ENCODE assay signal across 22 cellular contexts in genomic region chr1:36754366-36754765, GRCh38.
A peak's percentile ranks its signal among the peaks of the same experiment; 100 is the strongest.
DNase-seq lines count a peak whose midpoint lies in the region; FAIRE-seq and TF ChIP-seq lines count a peak whose summit lies in the region.
"Had no signal": no experiment of that assay in that cellular context is flagged by ENCODE, and none has a peak within 500 bp of the region (broad histone marks: within the 10 kb centered on the region; RNA-seq: fewer than 3 reads in every experiment).

No MANE protein-coding gene starts in this region.

- no peaks in the 10 kb centered on the region for H3K79me2 ChIP-seq in H1 (ENCODE audit: control insufficient read depth in 1 of 2, insufficient read depth in 2 of 2, low read length in 2 of 2)

- H3K18ac ChIP-seq in H1 (ENCODE audit: extremely low read depth, low read length) = no peak overlapping the region

- H3K4me3 ChIP-seq in H1 (ENCODE audit: extremely low read depth in 1 of 4, insufficient read depth in 2 of 4, low read depth in 3 of 4, low read length in 4 of 4) = no peak overlapping the region
- H3K4me3 ChIP-seq: BLaER1 had no signal

- H2BK5ac ChIP-seq in H1 (ENCODE audit: low read depth, low read length) = no peak overlapping the region

- no peak overlapping the region for H3K27ac ChIP-seq in H1 (ENCODE audit: low read depth, low read length)
- H3K27ac ChIP-seq: 22Rv1, BLaER1, C4-2B had no signal

- no peaks in the 10 kb centered on the region for H3K23me2 ChIP-seq in H1 (ENCODE audit: low read depth, low read length)

- no peaks in the 10 kb centered on the region for H3K79me1 ChIP-seq in H1 (ENCODE audit: low read depth, low read length)

- no peak overlapping the region for H3K9ac ChIP-seq in H1 (replicated peaks in 1 of 4; ENCODE audit: extremely low read depth in 1 of 4, low read depth in 3 of 4, low read length in 3 of 4)
- H3K9ac ChIP-seq: BLaER1 had no signal

- no peak overlapping the region for H2BK12ac ChIP-seq in H1 (ENCODE audit: low read depth, low read length)

- H3K4me3 Mint-ChIP-seq in activated naive CD4-positive, alpha-beta T cell treated with anti-CD3 and anti-CD28 coated beads for 36 hours = no peak overlapping the region
- H3K4me3 Mint-ChIP-seq: B cell; CD4-positive, CD25-positive, alpha-beta regulatory T cell; CD8-positive, alpha-beta T cell had no signal

- DNase-seq in NCI-H82 (lab: John Stamatoyannopoulos, UW) (peak; percentile 40), NCI-H82 treated with DMSO at 0.1 percent for 48 hours (lab: John Stamatoyannopoulos, UW; ENCODE audit: unreplicated experiment) (no peak), H1 (ENCODE audit: low read depth in 1 of 2, low spot score in 2 of 2) (no peak), mesenteric fat pad (ENCODE audit: low spot score) (peak; percentile 18), putamen (ENCODE audit: low spot score) (no peak)
- no peak for DNase-seq in activated effector memory CD4-positive, alpha-beta T cell treated with Interleukin-2 at 50 U/mL for 16 hours
- no peak for DNase-seq in activated naive CD4-positive, alpha-beta T cell treated with anti-CD3 and anti-CD28 coated beads for 36 hours
- DNase-seq: Caco-2; CD4-positive, CD25-positive, alpha-beta regulatory T cell; CD8-positive, alpha-beta T cell; DMS153; DND-41; GOT3; H7; HCEC 1CT had no signal

- peaks cover 0 to under 1% of the 10 kb centered on the region in 2 experiments; a peak in 1 of 4 replicates for H3K9me3 ChIP-seq in H1 (ENCODE audit: insufficient read depth in 2 of 2, low read depth in 1 of 2, low read length in 1 of 2)
- H3K9me3 ChIP-seq: Caco-2 had no signal

- no peak for TF ChIP-seq RAD21 in H1 (IDR thresholded peaks at IDR 0.05 in 1 of 2, conservative IDR thresholded peaks at IDR 0.05 in 1 of 2; ENCODE audit: low read depth in 2 of 2, low read length in 2 of 2)

- H4K5ac ChIP-seq in H1 (ENCODE audit: insufficient read length, low read depth, low read length) = no peak overlapping the region

- H3K4me1 Mint-ChIP-seq in activated naive CD4-positive, alpha-beta T cell treated with anti-CD3 and anti-CD28 coated beads for 36 hours (ENCODE audit: low read depth) = no peaks in the 10 kb centered on the region
- H3K4me1 Mint-ChIP-seq: B cell; CD4-positive, CD25-positive, alpha-beta regulatory T cell had no signal

- H3K27me3 ChIP-seq in H1 (replicated peaks in 1 of 4; ENCODE audit: control insufficient read depth in 3 of 4, extremely low read depth in 1 of 4, insufficient read depth in 3 of 4, low read length in 3 of 4) = no peaks in the 10 kb centered on the region
- H3K27me3 ChIP-seq: BLaER1 had no signal

- H3K36me3 Mint-ChIP-seq in activated naive CD4-positive, alpha-beta T cell treated with anti-CD3 and anti-CD28 coated beads for 36 hours (ENCODE audit: low read depth) = no peaks in the 10 kb centered on the region
- H3K36me3 Mint-ChIP-seq: CD4-positive, CD25-positive, alpha-beta regulatory T cell; CD8-positive, alpha-beta T cell had no signal

- H4K8ac ChIP-seq in H1 (ENCODE audit: extremely low read depth, insufficient read depth, low read length) = no peak overlapping the region

- WGBS in H1 (ENCODE audit: extremely low coverage in 1 of 2, insufficient coverage in 1 of 2, insufficient read length in 1 of 2, insufficient replicate concordance in 2 of 2, low coverage in 1 of 2, low lambda C conversion rate in 2 of 2, missing lambda C conversion rate in 1 of 2), 2 experiments = 77% methylated on average over 1 of the region's 1 CpG; no CpG with 5 or more reads in 1 of the 2 experiments

- H3K23ac ChIP-seq in H1 (ENCODE audit: insufficient read length) = no peak overlapping the region

- no peak overlapping the region for H3K4ac ChIP-seq in H1 (replicated peaks; ENCODE audit: insufficient read length, low read depth, low read length)

- FAIRE-seq in H1 (lab: Jason Lieb, UNC) = no peak
- FAIRE-seq: A204.1, G401.6, GM12892 had no signal

- no peak overlapping the region for H3K56ac ChIP-seq in H1 (replicated peaks; ENCODE audit: insufficient read length, low read depth, low read length)

- H2AFZ ChIP-seq in H1 (ENCODE audit: low read length) = no peak overlapping the region

- H3K14ac ChIP-seq in H1 (ENCODE audit: insufficient read length) = no peak overlapping the region

- H3K27ac Mint-ChIP-seq in activated naive CD4-positive, alpha-beta T cell treated with anti-CD3 and anti-CD28 coated beads for 36 hours = no peak overlapping the region
- H3K27ac Mint-ChIP-seq: B cell; CD4-positive, CD25-positive, alpha-beta regulatory T cell; CD8-positive, alpha-beta T cell had no signal

- H4K91ac ChIP-seq in H1 (replicated peaks; ENCODE audit: insufficient read length, low read length) = no peak overlapping the region

- no peak overlapping the region for H2BK120ac ChIP-seq in H1 (replicated peaks; ENCODE audit: low read depth, low read length)

- no peak for TF ChIP-seq EP300 in H1 (IDR thresholded peaks at IDR 0.05; ENCODE audit: borderline replicate concordance in 1 of 2, low read depth in 2 of 2, low read length in 2 of 2)

- no peaks in the 10 kb centered on the region for H4K20me1 ChIP-seq in H1 (replicated peaks in 1 of 2; ENCODE audit: control insufficient read depth in 1 of 2, insufficient read depth in 2 of 2, low read length in 2 of 2)
- H4K20me1 ChIP-seq: BLaER1 had no signal

- TF ChIP-seq CTCF in H1 (IDR thresholded peaks at IDR 0.05; ENCODE audit: control extremely low read depth in 1 of 3, insufficient read depth in 1 of 3, low read depth in 1 of 3, low read length in 3 of 3) = no peak

- TF ChIP-seq POLR2A in H1 (IDR thresholded peaks at IDR 0.05; ENCODE audit: control extremely low read depth in 1 of 2, low read depth in 2 of 2, low read length in 2 of 2) = no peak

- CTCF ChIA-PET in H1 (lab: Charles Lee; ENCODE audit: partially characterized antibody) = interaction anchor here (0.8 to 2.1 kb wide), 3 partner anchors 12 to 20 kb away, joined by 3 to 6 read pairs (median 4); no protein-coding TSS in a partner anchor
- CTCF ChIA-PET in activated naive CD4-positive, alpha-beta T cell treated with anti-CD3 and anti-CD28 coated beads for 36 hours (lab: Charles Lee) = no interaction called here

- intact Hi-C loops in activated naive CD4-positive, alpha-beta T cell treated with anti-CD3 and anti-CD28 coated beads for 36 hours (cut with micrococcal nuclease) = no loop called here

- H2BK15ac ChIP-seq in H1 (ENCODE audit: low read length) = no peak overlapping the region

- peaks cover 9% of the 10 kb centered on the region for H3K27me3 Mint-ChIP-seq in activated naive CD4-positive, alpha-beta T cell treated with anti-CD3 and anti-CD28 coated beads for 36 hours (ENCODE audit: low read depth)
- H3K27me3 Mint-ChIP-seq: CD4-positive, CD25-positive, alpha-beta regulatory T cell had no signal

- POLR2A ChIA-PET in H1 (lab: Charles Lee; ENCODE audit: partially characterized antibody) = no interaction called here

- peaks cover under 1% of the 10 kb centered on the region for H3K9me3 Mint-ChIP-seq in activated naive CD4-positive, alpha-beta T cell treated with anti-CD3 and anti-CD28 coated beads for 36 hours
- H3K9me3 Mint-ChIP-seq: CD4-positive, CD25-positive, alpha-beta regulatory T cell; CD8-positive, alpha-beta T cell had no signal

- 0 out of 2 replicates have a peak overlapping the region, but pooled peaks have one; percentile 34 for H2BK20ac ChIP-seq in H1 (ENCODE audit: low read length)

- H3K4me1 ChIP-seq in H1 (replicated peaks in 1 of 4; ENCODE audit: control insufficient read depth in 3 of 4, insufficient read depth in 4 of 4, low read length in 3 of 4) = peaks cover 0 to 4% (median 1%) of the 10 kb centered on the region in 4 experiments; a peak in 1 of 7 replicates
- H3K4me1 ChIP-seq: Caco-2 had no signal

- H3K36me3 ChIP-seq in H1 (ENCODE audit: control insufficient read depth in 2 of 4, insufficient read depth in 4 of 4, low read length in 3 of 4) = no peaks in the 10 kb centered on the region
- H3K36me3 ChIP-seq: BLaER1 had no signal

- H2AK5ac ChIP-seq in H1 (ENCODE audit: low read depth, low read length) = no peak overlapping the region

- H3K4me2 ChIP-seq in H1 (ENCODE audit: insufficient read depth in 1 of 2, low read depth in 2 of 2, low read length in 2 of 2) = no peak overlapping the region

TF ChIP-seq in H1, 55 proteins besides CTCF, POLR2A, EP300 and RAD21 (continues in another document):
- TF ChIP-seq EZH2 (IDR thresholded peaks at IDR 0.05; ENCODE audit: low read depth, low read length, severe bottlenecking) (no peak), YY1 (IDR thresholded peaks at IDR 0.05; ENCODE audit: low read depth, low read length) (no peak), KDM5A (IDR thresholded peaks at IDR 0.05; ENCODE audit: low read length) (no peak), TAF7 (optimal IDR thresholded peaks at IDR 0.05; ENCODE audit: borderline replicate concordance, low read depth, low read length) (no peak), GABPA (IDR thresholded peaks at IDR 0.05; ENCODE audit: borderline replicate concordance, insufficient read depth, low read length) (no peak), HDAC6 (IDR thresholded peaks at IDR 0.05; ENCODE audit: low read depth, low read length) (no peak), ASH2L (IDR thresholded peaks at IDR 0.05; ENCODE audit: low read length) (no peak), HDAC2 (IDR thresholded peaks at IDR 0.05; ENCODE audit: borderline replicate concordance in 1 of 2, low read depth in 2 of 2, low read length in 2 of 2) (no peak), KDM1A (IDR thresholded peaks at IDR 0.05; ENCODE audit: borderline replicate concordance, low read length) (no peak)

Comparison
In these comparisons a context has a peak if more than half of its experiments do, and no peak if none do; other contexts are left out.
1. DNase-seq: peak in NCI-H82 (single experiment) and mesenteric fat pad (single experiment); none in NCI-H82 treated with DMSO at 0.1 percent for 48 hours (single experiment), H1 (0 of 2), activated effector memory CD4-positive, alpha-beta T cell treated with Interleukin-2 at 50 U/mL for 16 hours (single experiment), activated naive CD4-positive, alpha-beta T cell treated with anti-CD3 and anti-CD28 coated beads for 36 hours (single experiment) and putamen (single experiment).